Comparison of ENCODE assay signal across 21 cellular contexts in the genomic region with DNA sequence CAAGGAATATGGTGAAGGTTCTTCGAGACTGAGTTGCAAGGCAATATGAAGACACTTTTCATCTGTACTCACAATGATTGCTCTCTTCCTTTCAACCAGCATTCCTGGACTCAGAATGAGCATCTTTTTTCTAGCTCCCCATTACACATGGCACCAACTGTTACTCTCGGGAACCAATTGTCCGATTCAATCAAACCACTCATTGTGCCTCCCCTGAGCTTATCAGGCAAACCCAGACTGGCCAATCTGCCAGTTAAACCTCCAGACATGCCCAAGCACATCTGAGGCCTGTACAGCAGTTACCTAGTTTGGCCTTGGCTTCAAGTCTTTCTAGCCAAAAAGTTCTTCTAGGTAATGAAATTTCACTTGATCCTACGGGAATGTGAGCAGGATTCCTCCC.
"Had no signal": no experiment of that assay in that cellular context is flagged by ENCODE, and none has a peak within 500 bp of the region (broad histone marks: within the 10 kb centered on the region; RNA-seq: fewer than 3 reads in every experiment).

No MANE protein-coding gene starts in this region.

- ATAC-seq: effector memory CD8-positive, alpha-beta T cell; gastrocnemius medialis; heart left ventricle; left colon; lower lobe of right lung; right cardiac atrium; stimulated activated naive B cell treated with anti-CD40 and anti-IgM and Interleukin-4, amounts not matched to agents 10 μg/mL and 1 μg/mL and 100 μg/mL, for 72 hours had no signal

- H3K36me3 ChIP-seq: gastrocnemius medialis, heart left ventricle, lower lobe of right lung, prostate gland, tibial artery had no signal

- H3K4me1 ChIP-seq: gastrocnemius medialis, heart left ventricle, lower lobe of right lung, prostate gland, tibial artery had no signal

- DNase-seq: activated CD4-positive, alpha-beta T cell treated with anti-CD3 and anti-CD28 coated beads for 1 hour; activated CD4-positive, alpha-beta T cell treated with anti-CD3 and anti-CD28 coated beads, Interleukin-2, amount 50 U/mL, for 4 hours; activated naive CD4-positive, alpha-beta T cell; activated naive CD8-positive, alpha-beta T cell treated with anti-CD3 and anti-CD28 coated beads, Interleukin-2, amount 10 ng/mL, durations not matched to agents 7 days and 5 days; activated T-cell treated with anti-CD3 and anti-CD28 coated beads for 4 hours; aorta; dermis blood vessel endothelial cell; effector memory CD8-positive, alpha-beta T cell; gastrocnemius medialis; heart left ventricle; left colon; lower lobe of right lung; midbrain; right cardiac atrium; stimulated activated CD4-positive, alpha-beta T cell treated with anti-CD3 and anti-CD28 coated beads, Interleukin-15, amount 100 ng/mL, for 24 hours; stimulated activated CD4-positive, alpha-beta T cell treated with anti-CD3 and anti-CD28 coated beads, Interleukin-4, amount 100 ng/mL, for 1 hour; stimulated activated naive B cell treated with anti-CD40 and anti-IgM and Interleukin-4, amounts not matched to agents 10 μg/mL and 1 μg/mL and 100 μg/mL, for 72 hours; tibial artery had no signal

- H3K9me3 ChIP-seq: gastrocnemius medialis, heart left ventricle, lower lobe of right lung, prostate gland, tibial artery had no signal

- H3K27ac ChIP-seq: epithelial cell of prostate, gastrocnemius medialis, heart left ventricle, lower lobe of right lung, prostate gland, skin epidermis, tibial artery had no signal

- H3K4me3 ChIP-seq: gastrocnemius medialis, heart left ventricle, lower lobe of right lung, prostate gland, skin epidermis, tibial artery had no signal

- H3K27me3 ChIP-seq: gastrocnemius medialis, tibial artery had no signal
